27 cellular contexts compared by ENCODE assay signal in genomic region chr21:18147678-18148077, GRCh38.
DNase-seq lines count a peak whose midpoint lies in the region; ATAC-seq and TF ChIP-seq lines count a peak whose summit lies in the region.
"Had no signal": no experiment of that assay in that cellular context is flagged by ENCODE, and none has a peak within 500 bp of the region (broad histone marks: within the 10 kb centered on the region; RNA-seq: fewer than 3 reads in every experiment).

No MANE protein-coding gene starts in this region.

- DNase-seq in HT1080 (ENCODE audit: low read depth) (peak; percentile 60), RWPE2 (ENCODE audit: low spot score) (no peak), fibroblast of pulmonary artery (ENCODE audit: low read depth) (peak; percentile 14), renal cortical epithelial cell (ENCODE audit: low read depth) (peak; percentile 7)
- no peak for DNase-seq in activated naive CD4-positive, alpha-beta T cell treated with anti-CD3 and anti-CD28 coated beads, Interleukin-2, amount 50 U/mL, for 16 hours
- DNase-seq: activated CD4-positive, alpha-beta T cell treated with anti-CD3 and anti-CD28 coated beads for 36 hours; activated CD8-positive, alpha-beta memory T cell treated with anti-CD3 and anti-CD28 coated beads, Interleukin-2, amount 50 U/mL, for 48 hours; activated CD8-positive, alpha-beta T cell treated with anti-CD3 and anti-CD28 coated beads for 36 hours; amniotic stem cell; HCEC 1CT; left ventricle myocardium inferior; midbrain; naive B cell; NCI-H1105; NCI-H187; NCI-H2171 treated with DMSO at 0.1 percent for 48 hours; NCI-H524; NK-92 treated with Interleukin-12 subunit alpha and Interleukin-12 subunit beta, amount 100 ng/mL, for 24 hours; SHP77 treated with DMSO at 0.1 percent for 48 hours; sigmoid colon; stimulated activated CD4-positive, alpha-beta T cell treated with anti-CD3 and anti-CD28 coated beads, Interleukin-4, amount 100 ng/mL, for 4 hours; trophoblast cell had no signal

- ATAC-seq in RWPE2 (ENCODE audit: low read depth) (0 out of 3 replicates have a peak, but pooled peaks have one; percentile 27), GM21717 (IDR thresholded peaks at IDR 0.05; ENCODE audit: unreplicated experiment) (no peak), HG03139 (IDR thresholded peaks at IDR 0.05; ENCODE audit: unreplicated experiment) (no peak)
- ATAC-seq: activated CD4-positive, alpha-beta T cell treated with anti-CD3 and anti-CD28 coated beads for 36 hours; activated CD8-positive, alpha-beta T cell treated with anti-CD3 and anti-CD28 coated beads for 36 hours; activated T-helper 17 cell treated with anti-CD3 and anti-CD28 coated beads, Interleukin-2, amount 50 U/mL, for 72 hours; Panc1 had no signal

- H3K27me3 ChIP-seq in RWPE2 (ENCODE audit: insufficient read depth, poor library complexity, severe bottlenecking): no peaks in the 10 kb centered on the region
- H3K27me3 ChIP-seq: BLaER1, sigmoid colon had no signal

- H3K4me1 ChIP-seq in RWPE2 (ENCODE audit: insufficient read depth, poor library complexity, severe bottlenecking): no peaks in the 10 kb centered on the region
- H3K4me1 ChIP-seq: BLaER1, left ventricle myocardium inferior had no signal

- H3K4me3 ChIP-seq in RWPE2 (ENCODE audit: severe bottlenecking) (no peak overlapping the region), fibroblast of pulmonary artery (replicated peaks; ENCODE audit: low read depth, low read length) (no peak overlapping the region)
- H3K4me3 ChIP-seq: BLaER1, left ventricle myocardium inferior, sigmoid colon had no signal

- no peaks in the 10 kb centered on the region for H3K36me3 ChIP-seq in RWPE2 (ENCODE audit: low read depth)
- H3K36me3 ChIP-seq: BLaER1, left ventricle myocardium inferior, sigmoid colon had no signal

- H3K27ac ChIP-seq in RWPE2 (ENCODE audit: poor library complexity, severe bottlenecking): no peak overlapping the region
- H3K27ac ChIP-seq: BLaER1, left ventricle myocardium inferior, sigmoid colon had no signal

- TF ChIP-seq CTCF in RWPE2 (IDR thresholded peaks at IDR 0.05; ENCODE audit: poor library complexity, severe bottlenecking) (no peak), fibroblast of pulmonary artery (IDR thresholded peaks at IDR 0.05; ENCODE audit: low read length, missing control alignments) (no peak)

- no peaks in the 10 kb centered on the region for H3K9me3 ChIP-seq in RWPE2 (ENCODE audit: severe bottlenecking)
- H3K9me3 ChIP-seq: BLaER1, left ventricle myocardium inferior, sigmoid colon had no signal

Comparison
In these comparisons a context has a peak if more than half of its experiments do, and no peak if none do; other contexts are left out.
1. DNase-seq: peak in HT1080 (single experiment), fibroblast of pulmonary artery (single experiment) and renal cortical epithelial cell (single experiment); none in RWPE2 (single experiment) and activated naive CD4-positive, alpha-beta T cell treated with anti-CD3 and anti-CD28 coated beads, Interleukin-2, amount 50 U/mL, for 16 hours (single experiment).